ENCODE assay signal across 18 cellular contexts in the genomic region with DNA sequence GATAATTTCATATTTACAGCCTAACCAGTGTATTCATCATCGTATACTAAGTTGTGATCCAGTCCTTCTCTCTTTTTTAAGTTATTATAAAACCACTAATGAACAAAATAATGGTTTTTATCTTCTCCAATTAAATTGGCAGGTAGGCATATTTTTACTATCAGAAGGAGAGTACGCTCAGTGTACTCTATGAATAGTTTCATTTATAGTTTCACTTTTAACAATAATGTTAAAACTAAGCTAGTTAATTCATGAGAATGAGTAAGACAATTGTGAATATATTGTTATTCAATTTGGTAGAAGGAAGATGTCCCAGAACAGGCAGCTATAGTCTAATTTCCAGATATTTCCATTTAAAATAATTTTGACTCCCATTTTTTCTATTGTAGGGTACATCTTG.
DNase-seq lines count a peak whose midpoint lies in the region; ATAC-seq and TF ChIP-seq lines count a peak whose summit lies in the region.
"Had no signal": no experiment of that assay in that cellular context is flagged by ENCODE, and none has a peak within 500 bp of the region (broad histone marks: within the 10 kb centered on the region; RNA-seq: fewer than 3 reads in every experiment).

No MANE protein-coding gene starts in this region.

- H3K27me3 ChIP-seq in SK-N-SH (ENCODE audit: insufficient read depth), result no peaks in the 10 kb centered on the region
- H3K27me3 ChIP-seq in PC-3 (ENCODE audit: low read length), result no peaks in the 10 kb centered on the region
- no peaks in the 10 kb centered on the region for H3K27me3 ChIP-seq in suprapubic skin

- no peaks in the 10 kb centered on the region for H3K79me2 ChIP-seq in SK-N-SH (ENCODE audit: insufficient read depth)
- no peaks in the 10 kb centered on the region for H3K79me2 ChIP-seq in PC-3 (ENCODE audit: low read length)

- ATAC-seq in GM18511 (IDR thresholded peaks at IDR 0.05; ENCODE audit: unreplicated experiment), result peak; percentile 59
- ATAC-seq in HG02798 (IDR thresholded peaks at IDR 0.05; ENCODE audit: poor library complexity, unreplicated experiment), result peak; percentile 41
- ATAC-seq in PC-3, result no peak
- ATAC-seq in HG02938 (IDR thresholded peaks at IDR 0.05; ENCODE audit: unreplicated experiment), result no peak
- ATAC-seq: GM12878, GM23338 had no signal

- H3K27ac ChIP-seq in SK-N-SH (ENCODE audit: low read depth in 2 of 2, low read length in 1 of 2) (peak overlapping the region in 1 of 2 experiments; percentile 10; a peak in 1 of 4 replicates), PC-3 (ENCODE audit: low read length) (no peak overlapping the region), suprapubic skin (no peak overlapping the region)

- no peak for TF ChIP-seq POLR2A in suprapubic skin (IDR thresholded peaks at IDR 0.05)

- DNase-seq in SK-N-SH (no peak), fibroblast of pulmonary artery (ENCODE audit: low read depth) (no peak), PC-3 (no peak), suprapubic skin (ENCODE audit: low spot score in 2 of 2) (no peak), NCI-H2081 treated with DMSO at 0.1 percent for 48 hours (lab: John Stamatoyannopoulos, UW) (no peak)
- DNase-seq: C1 segment of cervical spinal cord; Calu3; CD4-positive, alpha-beta T cell; DMS 273 treated with DMSO at 0.1 percent for 48 hours; DMS79; H7; IMR-90; KBM-7 had no signal

- no peak for TF ChIP-seq EP300 in SK-N-SH (IDR thresholded peaks at IDR 0.05; ENCODE audit: borderline replicate concordance in 1 of 2, low read depth in 1 of 2, low read length in 1 of 2)
- no peak for TF ChIP-seq EP300 in suprapubic skin (IDR thresholded peaks at IDR 0.05)

- intact Hi-C loops in PC-3 (cut with micrococcal nuclease), result loop anchor here (5.0 kb wide), 1 partner anchor 72 kb away; no protein-coding TSS in a partner anchor

- no peak for TF ChIP-seq RAD21 in SK-N-SH (IDR thresholded peaks at IDR 0.05; ENCODE audit: low read length)

- peak overlapping the region in 1 of 2 experiments; percentile 30; a peak in 2 of 4 replicates for H3K4me3 ChIP-seq in SK-N-SH (ENCODE audit: low read depth in 2 of 2, low read length in 1 of 2)
- H3K4me3 ChIP-seq in fibroblast of pulmonary artery (replicated peaks; ENCODE audit: low read depth, low read length), result peak overlapping the region; percentile 8
- no peak overlapping the region for H3K4me3 ChIP-seq in PC-3 (ENCODE audit: low read length)
- H3K4me3 ChIP-seq in suprapubic skin, result no peak overlapping the region
- H3K4me3 ChIP-seq: GM12878, GM23338 had no signal

- no peaks in the 10 kb centered on the region for H4K20me1 ChIP-seq in SK-N-SH (ENCODE audit: insufficient read depth)
- no peaks in the 10 kb centered on the region for H4K20me1 ChIP-seq in PC-3 (ENCODE audit: low read length)

- H3K4me2 ChIP-seq in SK-N-SH (peak overlapping the region; percentile 25), PC-3 (ENCODE audit: low read length) (no peak overlapping the region)
- H3K4me2 ChIP-seq: GM23338 had no signal

- WGBS in SK-N-SH (ENCODE audit: low lambda C conversion rate), result 33% methylated on average over 2 of the region's 2 CpGs
- WGBS in suprapubic skin, result 87% methylated on average over 2 of the region's 2 CpGs

- H3F3A ChIP-seq in SK-N-SH (replicated peaks; ENCODE audit: insufficient read depth), result no peaks in the 10 kb centered on the region
- no peaks in the 10 kb centered on the region for H3F3A ChIP-seq in PC-3 (ENCODE audit: low read length, unreplicated experiment)

- no TSS peak for BruUV-seq in PC-3 (replicated peaks; lab: Mats Ljungman, UMichigan)

- H3K9me3 ChIP-seq in SK-N-SH (no peaks in the 10 kb centered on the region), PC-3 (ENCODE audit: low read length) (no peaks in the 10 kb centered on the region), suprapubic skin (no peaks in the 10 kb centered on the region)

- H3K9me2 ChIP-seq in SK-N-SH, result no peaks in the 10 kb centered on the region
- no peaks in the 10 kb centered on the region for H3K9me2 ChIP-seq in PC-3 (replicated peaks; ENCODE audit: low read length)

- CTCF ChIA-PET in SK-N-SH (lab: Yijun Ruan, JAX) (interaction anchor here (1.3 to 1.4 kb wide), 2 partner anchors 16 to 17 kb away, joined by 3 to 5 read pairs; no protein-coding TSS in a partner anchor), PC-3 (lab: Charles Lee) (interaction anchor here (0.7 kb wide), 2 partner anchors 134 to 489 kb away, joined by 3 read pairs; no protein-coding TSS in a partner anchor)

- H3K36me3 ChIP-seq in SK-N-SH (replicated peaks in 1 of 2; ENCODE audit: control insufficient read depth in 1 of 2, insufficient read depth in 2 of 2, low read length in 1 of 2) (no peaks in the 10 kb centered on the region), PC-3 (ENCODE audit: low read depth, low read length) (no peaks in the 10 kb centered on the region), suprapubic skin (no peaks in the 10 kb centered on the region)

- H3K4me1 ChIP-seq in SK-N-SH (ENCODE audit: control insufficient read depth in 1 of 2, insufficient read depth in 2 of 2, low read depth in 1 of 2, low read length in 1 of 2) (peaks cover 0 to 7% of the 10 kb centered on the region in 2 experiments; a peak in 1 of 4 replicates), PC-3 (ENCODE audit: insufficient read depth, low read length) (peaks cover 8% of the 10 kb centered on the region; the same call in 1 of the 2 replicates), suprapubic skin (no peaks in the 10 kb centered on the region)

- H3K9ac ChIP-seq in SK-N-SH (no peak overlapping the region), PC-3 (ENCODE audit: low read length) (no peak overlapping the region)

- no peak for TF ChIP-seq CTCF in SK-N-SH (IDR thresholded peaks at IDR 0.05)
- no peak for TF ChIP-seq CTCF in fibroblast of pulmonary artery (IDR thresholded peaks at IDR 0.05; ENCODE audit: low read length, missing control alignments)
- no peak for TF ChIP-seq CTCF in PC-3 (conservative IDR thresholded peaks at IDR 0.05; ENCODE audit: low read depth, low read length)
- no peak for TF ChIP-seq CTCF in suprapubic skin (IDR thresholded peaks at IDR 0.05)

- POLR2A ChIA-PET in SK-N-SH (lab: Yijun Ruan, JAX) (no interaction called here), PC-3 (lab: Charles Lee; ENCODE audit: unreplicated experiment) (no interaction called here)

- H2AFZ ChIP-seq in SK-N-SH (ENCODE audit: low read depth), result peak overlapping the region; percentile 23; the same call in 1 of the 2 replicates
- no peak overlapping the region for H2AFZ ChIP-seq in PC-3 (ENCODE audit: low read length)
- H2AFZ ChIP-seq: GM23338 had no signal

TF ChIP-seq in SK-N-SH, 30 proteins besides CTCF, POLR2A, EP300 and RAD21:
- TF ChIP-seq FOSL2 (IDR thresholded peaks at IDR 0.05; ENCODE audit: borderline replicate concordance, low read depth) (no peak), GATA2 (CRISPR knock-in tag; IDR thresholded peaks at IDR 0.05) (no peak), TCF12 (IDR thresholded peaks at IDR 0.05) (no peak), CHD2 (IDR thresholded peaks at IDR 0.05; ENCODE audit: low read length, partially characterized antibody) (no peak), TAF1 (IDR thresholded peaks at IDR 0.05; ENCODE audit: borderline replicate concordance, low read depth, low read length) (no peak), RFX5 (IDR thresholded peaks at IDR 0.05; ENCODE audit: low read length) (no peak), POLR2AphosphoS5 (IDR thresholded peaks at IDR 0.05; ENCODE audit: low read depth, low read length) (no peak), FOXM1 (IDR thresholded peaks at IDR 0.05; ENCODE audit: low read depth) (no peak)
- TF ChIP-seq, protein P1, sequence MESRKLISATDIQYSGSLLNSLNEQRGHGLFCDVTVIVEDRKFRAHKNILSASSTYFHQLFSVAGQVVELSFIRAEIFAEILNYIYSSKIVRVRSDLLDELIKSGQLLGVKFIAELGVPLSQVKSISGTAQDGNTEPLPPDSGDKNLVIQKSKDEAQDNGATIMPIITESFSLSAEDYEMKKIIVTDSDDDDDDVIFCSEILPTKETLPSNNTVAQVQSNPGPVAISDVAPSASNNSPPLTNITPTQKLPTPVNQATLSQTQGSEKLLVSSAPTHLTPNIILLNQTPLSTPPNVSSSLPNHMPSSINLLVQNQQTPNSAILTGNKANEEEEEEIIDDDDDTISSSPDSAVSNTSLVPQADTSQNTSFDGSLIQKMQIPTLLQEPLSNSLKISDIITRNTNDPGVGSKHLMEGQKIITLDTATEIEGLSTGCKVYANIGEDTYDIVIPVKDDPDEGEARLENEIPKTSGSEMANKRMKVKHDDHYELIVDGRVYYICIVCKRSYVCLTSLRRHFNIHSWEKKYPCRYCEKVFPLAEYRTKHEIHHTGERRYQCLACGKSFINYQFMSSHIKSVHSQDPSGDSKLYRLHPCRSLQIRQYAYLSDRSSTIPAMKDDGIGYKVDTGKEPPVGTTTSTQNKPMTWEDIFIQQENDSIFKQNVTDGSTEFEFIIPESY (IDR thresholded peaks at IDR 0.05; ENCODE audit: borderline replicate concordance, low read depth), result no peak
- TF ChIP-seq, protein P2, sequence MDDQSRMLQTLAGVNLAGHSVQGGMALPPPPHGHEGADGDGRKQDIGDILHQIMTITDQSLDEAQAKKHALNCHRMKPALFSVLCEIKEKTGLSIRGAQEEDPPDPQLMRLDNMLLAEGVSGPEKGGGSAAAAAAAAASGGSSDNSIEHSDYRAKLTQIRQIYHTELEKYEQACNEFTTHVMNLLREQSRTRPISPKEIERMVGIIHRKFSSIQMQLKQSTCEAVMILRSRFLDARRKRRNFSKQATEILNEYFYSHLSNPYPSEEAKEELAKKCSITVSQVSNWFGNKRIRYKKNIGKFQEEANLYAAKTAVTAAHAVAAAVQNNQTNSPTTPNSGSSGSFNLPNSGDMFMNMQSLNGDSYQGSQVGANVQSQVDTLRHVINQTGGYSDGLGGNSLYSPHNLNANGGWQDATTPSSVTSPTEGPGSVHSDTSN (IDR thresholded peaks at IDR 0.05), result no peak

Comparison
In these comparisons a context has a peak if more than half of its experiments do, and no peak if none do; other contexts are left out.
1. ATAC-seq: peak in GM18511 (single experiment) and HG02798 (single experiment); none in PC-3 (single experiment) and HG02938 (single experiment).